Comparison of ENCODE assay signal across 21 cellular contexts in genomic region chr7:71705217-71705616, GRCh38.
"Had no signal": no experiment of that assay in that cellular context is flagged by ENCODE, and none has a peak within 500 bp of the region (broad histone marks: within the 10 kb centered on the region; RNA-seq: fewer than 3 reads in every experiment).

No MANE protein-coding gene starts in this region.

- H3K27me3 ChIP-seq: colonic mucosa, dorsolateral prefrontal cortex, esophagus muscularis mucosa, gastrocnemius medialis, neural progenitor cell, vagina had no signal

- H3K36me3 ChIP-seq: colonic mucosa, esophagus muscularis mucosa, gastrocnemius medialis, neural progenitor cell, thoracic aorta, vagina had no signal

- H3K27ac ChIP-seq: colonic mucosa, esophagus muscularis mucosa, gastrocnemius medialis, neural progenitor cell, thoracic aorta, vagina had no signal

- H3K4me2 ChIP-seq: neural progenitor cell, smooth muscle cell had no signal

- H3K9me3 ChIP-seq: colonic mucosa, esophagus muscularis mucosa, gastrocnemius medialis, thoracic aorta, vagina had no signal

- H2AFZ ChIP-seq: neural progenitor cell had no signal

- DNase-seq: activated CD4-positive, alpha-beta T cell treated with anti-CD3 and anti-CD28 coated beads for 1 hour; activated CD4-positive, alpha-beta T cell treated with anti-CD3 and anti-CD28 coated beads, Interleukin-2, amount 50 U/mL, for 1 hour; activated CD8-positive, alpha-beta T cell treated with anti-CD3 and anti-CD28 coated beads, Interleukin-2, amount 10 ng/mL, durations not matched to agents 7 days and 5 days; activated naive CD4-positive, alpha-beta T cell treated with Interleukin-2 at 50 U/mL for 16 hours; activated naive CD8-positive, alpha-beta T cell treated with anti-CD3 and anti-CD28 coated beads for 36 hours; colonic mucosa; dorsolateral prefrontal cortex; gastrocnemius medialis; head of caudate nucleus; left colon; mesenchymal stem cell; naive thymus-derived CD8-positive, alpha-beta T cell; stimulated activated CD4-positive, alpha-beta T cell treated with anti-CD3 and anti-CD28 coated beads, Interleukin-15, amount 100 ng/mL, for 24 hours; stimulated activated naive B cell treated with anti-CD40 and anti-IgM and Interleukin-4, amounts not matched to agents 10 μg/mL and 1 μg/mL and 100 μg/mL, for 72 hours; T-helper 9 cell had no signal

- H3K4me3 ChIP-seq: colonic mucosa, dorsolateral prefrontal cortex, esophagus muscularis mucosa, gastrocnemius medialis, neural progenitor cell, smooth muscle cell, thoracic aorta, vagina had no signal

- ATAC-seq: activated CD8-positive, alpha-beta T cell treated with anti-CD3 and anti-CD28 coated beads, Interleukin-2, amount 10 ng/mL, durations not matched to agents 7 days and 5 days; gastrocnemius medialis; left colon; naive thymus-derived CD8-positive, alpha-beta T cell; sciatic nerve; stimulated activated naive B cell treated with anti-CD40 and anti-IgM and Interleukin-4, amounts not matched to agents 10 μg/mL and 1 μg/mL and 100 μg/mL, for 72 hours had no signal

- H3K9ac ChIP-seq: neural progenitor cell had no signal

- H3K4me1 ChIP-seq: colonic mucosa, esophagus muscularis mucosa, gastrocnemius medialis, neural progenitor cell, vagina had no signal
